In the genomic region with DNA sequence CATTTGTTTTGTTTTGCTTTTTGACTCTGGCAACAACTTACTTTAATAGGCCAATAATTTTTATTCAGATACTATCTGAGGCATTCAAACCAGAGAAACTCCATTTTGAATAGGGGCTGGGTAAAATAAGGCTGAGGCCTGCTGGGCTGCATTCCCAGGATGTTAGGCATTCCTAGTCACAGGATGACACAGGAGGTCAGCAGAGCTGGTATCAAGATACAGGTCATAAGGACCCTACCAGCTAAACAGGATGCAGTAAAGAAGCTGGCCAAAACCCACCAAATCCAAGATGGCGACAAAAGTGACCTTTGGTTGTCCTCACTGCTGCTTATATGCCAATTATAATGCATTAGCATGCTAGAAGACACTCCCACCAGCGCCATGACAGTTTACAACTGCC, we compare ENCODE assay signal across 28 cellular contexts.
DNase-seq lines count a peak whose midpoint lies in the region; ATAC-seq, FAIRE-seq and TF ChIP-seq lines count a peak whose summit lies in the region.
"Had no signal": no experiment of that assay in that cellular context is flagged by ENCODE, and none has a peak within 500 bp of the region (broad histone marks: within the 10 kb centered on the region; RNA-seq: fewer than 3 reads in every experiment).

No MANE protein-coding gene starts in this region.

- H3K27ac ChIP-seq in HepG2 (ENCODE audit: extremely low read length, insufficient read depth, low read length): no peak overlapping the region
- H3K27ac ChIP-seq in right lobe of liver: no peak overlapping the region
- H3K27ac ChIP-seq: esophagus squamous epithelium had no signal

- TF ChIP-seq EP300 in HepG2 (IDR thresholded peaks at IDR 0.05; ENCODE audit: low read depth in 2 of 2, low read length in 2 of 2): no peak
- TF ChIP-seq EP300 in HepG2 (CRISPR knock-in tag; IDR thresholded peaks at IDR 0.05; ENCODE audit: borderline replicate concordance): no peak

- in situ Hi-C loops in HepG2 (cut with HindIII; ENCODE audit: extremely low pct_ligation_motif_present, low pct_unique_long_range_greater_than_20kb): no loop called here

- H3K4me1 ChIP-seq in HepG2 (ENCODE audit: insufficient read depth, low read length): no peaks in the 10 kb centered on the region
- no peaks in the 10 kb centered on the region for H3K4me1 ChIP-seq in right lobe of liver
- H3K4me1 ChIP-seq: esophagus squamous epithelium had no signal

- no peak overlapping the region for H2AFZ ChIP-seq in HepG2 (ENCODE audit: low read length)

- TF ChIP-seq CTCF in HepG2 (CRISPR knock-in tag; IDR thresholded peaks at IDR 0.05) (no peak), right lobe of liver (IDR thresholded peaks at IDR 0.05) (no peak)

- H3K36me3 ChIP-seq in HepG2 (replicated peaks in 1 of 2; ENCODE audit: control insufficient read depth in 1 of 2, insufficient read depth in 2 of 2, low read length in 2 of 2) (no peaks in the 10 kb centered on the region), right lobe of liver (no peaks in the 10 kb centered on the region)
- H3K36me3 ChIP-seq: esophagus squamous epithelium had no signal

- POLR2A ChIA-PET in HepG2 (lab: Yijun Ruan, JAX): no interaction called here

- no peak overlapping the region for H3K4me3 ChIP-seq in HepG2 (replicated peaks in 1 of 3; ENCODE audit: insufficient read depth in 1 of 3, low read depth in 2 of 3, low read length in 3 of 3)
- no peak overlapping the region for H3K4me3 ChIP-seq in right lobe of liver
- H3K4me3 ChIP-seq: esophagus squamous epithelium had no signal

- CTCF ChIA-PET in HepG2 (lab: Yijun Ruan, JAX; ENCODE audit: low intra/inter-chr PET ratio, low total read pairs): no interaction called here

- TF ChIP-seq RAD21 in HepG2 (CRISPR knock-in tag; IDR thresholded peaks at IDR 0.05): no peak

- H3K9ac ChIP-seq in HepG2 (ENCODE audit: insufficient read depth, low read depth, low read length): no peak overlapping the region

- no TSS peak for BruUV-seq in HepG2 (replicated peaks; lab: Mats Ljungman, UMichigan)

- no peak for FAIRE-seq in HepG2 (lab: Jason Lieb, UNC)
- FAIRE-seq: A204.1, G401.6, GM19239, H54, urothelium cell line had no signal

- H3K4me2 ChIP-seq in HepG2 (ENCODE audit: low read depth, low read length): no peak overlapping the region

- intact Hi-C loops in HepG2 (cut with micrococcal nuclease; ENCODE audit: unreplicated experiment) (no loop called here), right lobe of liver (cut with DNase I) (no loop called here)

- H3K9me3 ChIP-seq in HepG2 (ENCODE audit: low read length): no peaks in the 10 kb centered on the region
- no peaks in the 10 kb centered on the region for H3K9me3 ChIP-seq in right lobe of liver
- H3K9me3 ChIP-seq: esophagus squamous epithelium had no signal

- no peaks in the 10 kb centered on the region for H3K27me3 ChIP-seq in HepG2 (ENCODE audit: control insufficient read depth in 1 of 2, insufficient read depth in 2 of 2, low read length in 2 of 2)
- H3K27me3 ChIP-seq in right lobe of liver: no peaks in the 10 kb centered on the region
- H3K27me3 ChIP-seq: esophagus squamous epithelium had no signal

- H4K20me1 ChIP-seq in HepG2 (ENCODE audit: insufficient read depth, low read length): no peaks in the 10 kb centered on the region

- no peaks in the 10 kb centered on the region for H3K79me2 ChIP-seq in HepG2 (ENCODE audit: insufficient read depth, low read length)

- ATAC-seq in HepG2 (no peak), right lobe of liver (no peak), HG02970 (IDR thresholded peaks at IDR 0.05; ENCODE audit: low FRiP score, unreplicated experiment) (no peak)
- no peak for ATAC-seq in activated CD4-positive, CD25-positive, alpha-beta regulatory T cell treated with anti-CD3 and anti-CD28 coated beads, Interleukin-2, amount 50 U/mL, for 24 hours
- ATAC-seq: activated CD8-positive, alpha-beta T cell treated with anti-CD3 and anti-CD28 coated beads for 36 hours; left ventricle myocardium superior; T-helper 17 cell had no signal

- DNase-seq in HepG2 (ENCODE audit: low spot score) (no peak), right lobe of liver (no peak), RPMI7951 (ENCODE audit: low read depth) (peak; percentile 16), iPS DF 19.7 (ENCODE audit: low read depth, low spot score) (peak; percentile 65), cerebellum (ENCODE audit: low spot score) (no peak), NCI-H446 treated with DMSO at 0.1 percent for 48 hours (lab: John Stamatoyannopoulos, UW) (no peak)
- DNase-seq: activated B cell treated with CpG ODN at 0.5 μM for 24 hours; activated CD8-positive, alpha-beta T cell treated with anti-CD3 and anti-CD28 coated beads for 36 hours; activated naive CD4-positive, alpha-beta T cell treated with Interleukin-2 at 50 U/mL for 16 hours; activated T-cell treated with anti-CD3 and anti-CD28 coated beads, Interleukin-2, amount 50 U/mL, for 1 hour; anterior cingulate cortex; Calu3; central memory CD4-positive, alpha-beta T cell; effector CD4-positive, alpha-beta T cell; esophagus squamous epithelium; left ventricle myocardium superior; NCI-H2029; posterior cingulate gyrus; SHP77 treated with DMSO at 0.1 percent for 48 hours; stimulated activated CD4-positive, alpha-beta T cell treated with anti-CD3 and anti-CD28 coated beads, Interleukin-4, amount 100 ng/mL, for 1 hour; T-helper 17 cell had no signal

- WGBS in HepG2 (ENCODE audit: low lambda C conversion rate): 40% methylated on average over 2 of the region's 2 CpGs
- 94% methylated on average over 2 of the region's 2 CpGs for WGBS in right lobe of liver (ENCODE audit: insufficient coverage, low coverage, low lambda C conversion rate, missing lambda C conversion rate)

- no peak for TF ChIP-seq POLR2A in HepG2 (IDR thresholded peaks at IDR 0.05; ENCODE audit: insufficient read depth in 1 of 2, low read depth in 2 of 2, low read length in 2 of 2)
- TF ChIP-seq POLR2A in right lobe of liver (IDR thresholded peaks at IDR 0.05): no peak

TF ChIP-seq in HepG2, 621 proteins besides CTCF, POLR2A, EP300 and RAD21:
- peak; percentile 67 for TF ChIP-seq TEAD3 (CRISPR knock-in tag; optimal IDR thresholded peaks at IDR 0.05; ENCODE audit: borderline replicate concordance)
- TF ChIP-seq, protein P1, sequence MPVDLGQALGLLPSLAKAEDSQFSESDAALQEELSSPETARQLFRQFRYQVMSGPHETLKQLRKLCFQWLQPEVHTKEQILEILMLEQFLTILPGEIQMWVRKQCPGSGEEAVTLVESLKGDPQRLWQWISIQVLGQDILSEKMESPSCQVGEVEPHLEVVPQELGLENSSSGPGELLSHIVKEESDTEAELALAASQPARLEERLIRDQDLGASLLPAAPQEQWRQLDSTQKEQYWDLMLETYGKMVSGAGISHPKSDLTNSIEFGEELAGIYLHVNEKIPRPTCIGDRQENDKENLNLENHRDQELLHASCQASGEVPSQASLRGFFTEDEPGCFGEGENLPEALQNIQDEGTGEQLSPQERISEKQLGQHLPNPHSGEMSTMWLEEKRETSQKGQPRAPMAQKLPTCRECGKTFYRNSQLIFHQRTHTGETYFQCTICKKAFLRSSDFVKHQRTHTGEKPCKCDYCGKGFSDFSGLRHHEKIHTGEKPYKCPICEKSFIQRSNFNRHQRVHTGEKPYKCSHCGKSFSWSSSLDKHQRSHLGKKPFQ (CRISPR knock-in tag; IDR thresholded peaks at IDR 0.05; ENCODE audit: insufficient replicate concordance): no peak

Comparison
In these comparisons a context has a peak if more than half of its experiments do, and no peak if none do; other contexts are left out.
1. DNase-seq: peak in RPMI7951 (single experiment) and iPS DF 19.7 (single experiment); none in HepG2 (single experiment), right lobe of liver (0 of 3), cerebellum (single experiment) and NCI-H446 treated with DMSO at 0.1 percent for 48 hours (single experiment).